Comparison of ENCODE assay signal across 8 cellular contexts in genomic region chr4:75514949-75515612, GRCh38. TPM values are rescaled to one million over a fixed set of nuclear protein-coding genes. Genes with fewer than 3 reads are reported as not detected.
DNase-seq lines count a peak whose midpoint lies in the region; ATAC-seq lines count a peak whose summit lies in the region.

No MANE protein-coding gene starts in this region.

- peaks cover 70% of the 10 kb centered on the region for H3K4me1 ChIP-seq in CD4-positive, alpha-beta memory T cell (ENCODE audit: insufficient read depth, low read length)
- peaks cover 9% of the 10 kb centered on the region for H3K4me1 ChIP-seq in mesendoderm (ENCODE audit: control insufficient read depth, low read depth, low read length)

- H2AK5ac ChIP-seq in mesendoderm (ENCODE audit: low read length), result no peak overlapping the region

- H2BK120ac ChIP-seq in mesendoderm (ENCODE audit: low read depth, low read length), result no peak overlapping the region

- peak overlapping the region in 3 of 7 donors; percentile 99 to 100 (median 100) for H3K27ac Mint-ChIP-seq in CD4-positive, alpha-beta memory T cell

- peak overlapping the region; percentile 95 for H3K9ac ChIP-seq in mesendoderm (ENCODE audit: low read length)

- peaks cover 17% of the 10 kb centered on the region for H3K36me3 ChIP-seq in CD4-positive, alpha-beta memory T cell (ENCODE audit: insufficient read depth, low read length)
- H3K36me3 ChIP-seq in mesendoderm (ENCODE audit: control insufficient read depth, insufficient read depth, low read length), result no peaks in the 10 kb centered on the region

- H3K4me3 Mint-ChIP-seq in CD4-positive, alpha-beta memory T cell, result no peak overlapping the region

- peak overlapping the region; percentile 97 for H3K27ac ChIP-seq in CD4-positive, alpha-beta memory T cell (ENCODE audit: low read depth, low read length)
- H3K27ac ChIP-seq in caudate nucleus (ENCODE audit: low read depth, low read length) (peak overlapping the region; percentile 93), mesendoderm (ENCODE audit: low read depth, low read length) (peak overlapping the region; percentile 82)

- peaks cover 8% of the 10 kb centered on the region for H3K79me1 ChIP-seq in mesendoderm (ENCODE audit: low read length)

- peaks cover 23 to 37% of the 10 kb centered on the region in 2 donors for H3K36me3 Mint-ChIP-seq in CD4-positive, alpha-beta memory T cell

- peak; percentile 4 for ATAC-seq in GM19452 (IDR thresholded peaks at IDR 0.05; ENCODE audit: unreplicated experiment)

- no peak overlapping the region for H2BK15ac ChIP-seq in mesendoderm (replicated peaks; ENCODE audit: low read depth)

- H4K8ac ChIP-seq in mesendoderm (ENCODE audit: low read depth, low read length), result no peak overlapping the region

- no peaks in the 10 kb centered on the region for H3K9me3 ChIP-seq in CD4-positive, alpha-beta memory T cell (ENCODE audit: control insufficient read depth in 1 of 2, low read length in 2 of 2)

- H3K79me2 ChIP-seq in mesendoderm (ENCODE audit: control insufficient read depth, insufficient read depth, low read length), result peaks cover 11% of the 10 kb centered on the region

- peak overlapping the region; percentile 94 for H3K4me2 ChIP-seq in mesendoderm (ENCODE audit: low read length)

- no CpG with 5 or more reads among the region's 9 CpGs for WGBS in mesendoderm (ENCODE audit: extremely low coverage, insufficient coverage, low lambda C conversion rate)

- peak overlapping the region; percentile 33 for H4K5ac ChIP-seq in mesendoderm (ENCODE audit: low read length)

- peak overlapping the region; percentile 51 for H2BK5ac ChIP-seq in mesendoderm (ENCODE audit: low read length)

- H3K9me3 Mint-ChIP-seq in CD4-positive, alpha-beta memory T cell, result peaks cover 0 to 1% (median 0%) of the 10 kb centered on the region in 8 donors

- peak overlapping the region; percentile 68 to 99 for H3K4me3 ChIP-seq in CD4-positive, alpha-beta memory T cell (ENCODE audit: low read length in 2 of 2)
- H3K4me3 ChIP-seq in mesendoderm (ENCODE audit: low read length), result peak overlapping the region; percentile 73

- peak; percentile 40 to 59 (median 45) for DNase-seq in CD4-positive, alpha-beta memory T cell
- DNase-seq in NCI-H748 (lab: John Stamatoyannopoulos, UW; ENCODE audit: unreplicated experiment) (peak; percentile 41), caudate nucleus (lab: John Stamatoyannopoulos, UW) (peak in 18 of 61 donors; percentile 2 to 61 (median 24)), mesendoderm (no peak), Ammon's horn (ENCODE audit: low spot score) (no peak), ureter (ENCODE audit: low spot score) (no peak), HCEC 1CT (no peak)

- H3K27me3 ChIP-seq in CD4-positive, alpha-beta memory T cell (ENCODE audit: insufficient read depth, low read length), result no peaks in the 10 kb centered on the region
- H3K27me3 ChIP-seq in mesendoderm (ENCODE audit: insufficient read depth, low read length, poor library complexity), result no peaks in the 10 kb centered on the region

- H3K27me3 Mint-ChIP-seq in CD4-positive, alpha-beta memory T cell, result no peaks in the 10 kb centered on the region

- H3K4ac ChIP-seq in mesendoderm (ENCODE audit: low read depth, low read length), result no peak overlapping the region

- POLR2A ChIA-PET in CD4-positive, alpha-beta memory T cell (lab: Charles Lee; ENCODE audit: partially characterized antibody), result interaction anchor here (0.7 to 4.9 kb wide), 18 partner anchors 10 to 1643 kb away, joined by 3 to 41 read pairs (median 5); partner anchors contain the start of genes G3BP2, NAAA, NUP54 and ODAPH

- peak overlapping the region; percentile 97 for H3K56ac ChIP-seq in mesendoderm (ENCODE audit: low read length)

- intact Hi-C loops in CD4-positive, alpha-beta memory T cell (cut with micrococcal nuclease), result loop anchor here (1.0 to 10.0 kb wide), 11 partner anchors 120 to 1642 kb away; partner anchors contain the start of genes CCNG2, CCNI, CDKL2 and G3BP2

- H3K18ac ChIP-seq in mesendoderm (ENCODE audit: low read length), result no peak overlapping the region

- peak overlapping the region; percentile 83 for H3K23ac ChIP-seq in mesendoderm (ENCODE audit: low read length)

- H3K4me1 Mint-ChIP-seq in CD4-positive, alpha-beta memory T cell, result peaks cover 30 to 45% (median 41%) of the 10 kb centered on the region in 4 donors

- CTCF ChIA-PET in CD4-positive, alpha-beta memory T cell (lab: Charles Lee; ENCODE audit: partially characterized antibody), result interaction anchor here (1.8 to 3.2 kb wide), 2 partner anchors 9 to 209 kb away, joined by 5 to 13 read pairs; partner anchors contain the start of gene USO1

RNA-seq across cellular contexts. Expression of gene THAP6, which starts 0.8 kb away (rescaled TPM):
- 10 to 100 TPM; 38.1 to 43.4 TPM for total RNA-seq in CD4-positive, alpha-beta memory T cell
- polyA plus RNA-seq in CD4-positive, alpha-beta memory T cell, result 10 to 100 TPM; 12.9 to 13.6 TPM
- polyA plus RNA-seq in mesendoderm (2013, experiment 1 of 2), result 5.4 TPM
- polyA plus RNA-seq in mesendoderm (2013, experiment 2 of 2), result 5.1 TPM
- 30.8 TPM for total RNA-seq in ureter

RNA-seq across cellular contexts. Expression of gene RCHY1, which starts 0.9 kb away (rescaled TPM):
- 10 to 100 TPM; 36.6 to 40.9 TPM for total RNA-seq in CD4-positive, alpha-beta memory T cell
- 10 to 100 TPM; 26.4 to 40.7 TPM for polyA plus RNA-seq in CD4-positive, alpha-beta memory T cell
- 60.1 TPM for polyA plus RNA-seq in mesendoderm (2013, experiment 1 of 2)
- polyA plus RNA-seq in mesendoderm (2013, experiment 2 of 2), result 60.4 TPM
- 28.8 TPM for total RNA-seq in ureter

RNA-seq across cellular contexts. Expression of gene ODAPH, which starts 40.8 kb away (rescaled TPM):
- total RNA-seq in CD4-positive, alpha-beta memory T cell, result not detected
- polyA plus RNA-seq in CD4-positive, alpha-beta memory T cell, result not detected
- polyA plus RNA-seq in mesendoderm (2013, experiment 1 of 2), result 0.06 TPM
- not detected for polyA plus RNA-seq in mesendoderm (2013, experiment 2 of 2)
- not detected for total RNA-seq in ureter

Comparison
In these comparisons a context has a peak if more than half of its experiments do, and no peak if none do; other contexts are left out.
1. DNase-seq: peak in CD4-positive, alpha-beta memory T cell (5 of 5) and NCI-H748 (single experiment); none in mesendoderm (single experiment), Ammon's horn (single experiment), ureter (single experiment) and HCEC 1CT (single experiment).
2. Peak in every context shown above with its lines, with median percentiles within 50 percentile points of each other: H3K27ac ChIP-seq.